ENCODE assay signal across 14 cellular contexts in genomic region chr6:163573503-163574179, GRCh38.
DNase-seq lines count a peak whose midpoint lies in the region; ATAC-seq and TF ChIP-seq lines count a peak whose summit lies in the region.
"Had no signal": no experiment of that assay in that cellular context is flagged by ENCODE, and none has a peak within 500 bp of the region (broad histone marks: within the 10 kb centered on the region; RNA-seq: fewer than 3 reads in every experiment).

No MANE protein-coding gene starts in this region.

- DNase-seq in NCI-H748 (lab: John Stamatoyannopoulos, UW; ENCODE audit: unreplicated experiment), result peak; percentile 50
- no peak for DNase-seq in NCI-H748 treated with DMSO at 0.1 percent for 48 hours (lab: John Stamatoyannopoulos, UW)
- peak; percentile 81 for DNase-seq in SW480 (ENCODE audit: low spot score)
- peak; percentile 77 for DNase-seq in islet precursor cell
- no peak for DNase-seq in type B pancreatic cell (ENCODE audit: extremely low spot score, unreplicated experiment)
- no peak for DNase-seq in effector CD4-positive, alpha-beta T cell
- DNase-seq in DMS53 (lab: John Stamatoyannopoulos, UW), result no peak
- DNase-seq: HCEC 1CT, KG1, NCI-H1092 treated with DMSO at 0.1 percent for 48 hours, NCI-H1694 treated with DMSO at 0.1 percent for 48 hours, Peyer's patch, SIG-M5 had no signal

- peaks cover 20% of the 10 kb centered on the region for H3K4me1 Mint-ChIP-seq in type B pancreatic cell (ENCODE audit: unreplicated experiment)

- peaks cover 7% of the 10 kb centered on the region for H3K9me3 Mint-ChIP-seq in type B pancreatic cell

- TF ChIP-seq CTCF in type B pancreatic cell (conservative IDR thresholded peaks at IDR 0.05), result no peak

- H3K4me3 Mint-ChIP-seq in type B pancreatic cell, result no peak overlapping the region

- ATAC-seq in HG03280 (IDR thresholded peaks at IDR 0.05; ENCODE audit: unreplicated experiment), result no peak

- H3K36me3 Mint-ChIP-seq in type B pancreatic cell, result peaks cover 43% of the 10 kb centered on the region

- H3K27ac Mint-ChIP-seq in type B pancreatic cell, result peak overlapping the region; percentile 64

- no peaks in the 10 kb centered on the region for H3K27me3 Mint-ChIP-seq in type B pancreatic cell

Comparison
In these comparisons a context has a peak if more than half of its experiments do, and no peak if none do; other contexts are left out.
1. DNase-seq: peak in NCI-H748 (single experiment), SW480 (single experiment) and islet precursor cell (single experiment); none in NCI-H748 treated with DMSO at 0.1 percent for 48 hours (single experiment), type B pancreatic cell (single experiment), effector CD4-positive, alpha-beta T cell (single experiment) and DMS53 (single experiment).